Comparison of ENCODE assay signal across 13 cellular contexts in the genomic region with DNA sequence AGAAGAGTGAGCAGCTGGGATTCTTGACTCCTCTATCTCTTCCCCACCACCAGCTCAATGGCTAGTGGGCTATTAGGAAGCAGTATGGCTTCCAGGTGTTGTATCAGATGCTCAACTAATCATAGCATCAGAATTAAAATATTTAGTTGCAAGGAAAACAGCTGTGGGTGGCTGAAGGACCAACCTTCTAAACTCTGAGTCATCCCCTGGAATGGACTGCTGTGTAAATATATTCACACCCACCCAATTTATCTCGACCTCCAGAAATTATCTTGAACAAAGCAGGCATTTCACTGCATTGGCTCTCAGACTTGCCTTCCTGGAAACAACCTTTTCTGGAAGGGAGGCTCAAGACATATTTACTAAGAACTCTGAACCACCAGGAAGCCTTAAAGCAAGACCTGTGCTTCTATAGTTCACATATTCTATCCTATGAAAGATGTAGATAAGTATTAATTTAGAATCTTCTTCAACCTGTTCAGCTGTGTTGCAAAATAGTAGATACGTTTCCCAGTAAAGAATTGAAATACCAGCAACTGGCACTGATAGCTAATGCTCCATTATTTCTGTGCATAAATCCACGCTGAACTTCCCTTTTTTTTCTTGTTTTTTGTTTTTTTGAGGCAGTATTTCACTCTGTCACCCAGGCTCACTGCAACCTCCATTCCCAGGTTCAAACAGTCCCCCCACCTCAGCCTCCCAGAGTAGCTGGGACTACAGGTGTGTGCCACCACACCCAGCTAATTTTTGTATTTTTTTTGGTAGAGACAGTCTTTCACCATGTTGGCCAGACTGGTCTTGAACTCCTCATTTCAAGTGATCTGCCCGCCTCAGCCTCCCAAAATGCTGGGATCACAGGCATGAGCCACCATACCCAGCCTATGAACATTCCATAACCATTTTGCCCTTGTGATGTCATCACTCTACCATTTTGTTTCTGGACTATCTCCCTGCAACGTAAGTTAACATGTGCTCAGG. TPM values are rescaled to one million over a fixed set of nuclear protein-coding genes. Genes with fewer than 3 reads are reported as not detected.
DNase-seq lines count a peak whose midpoint lies in the region; ATAC-seq and TF ChIP-seq lines count a peak whose summit lies in the region.
"Had no signal": no experiment of that assay in that cellular context is flagged by ENCODE, and none has a peak within 500 bp of the region (broad histone marks: within the 10 kb centered on the region; RNA-seq: fewer than 3 reads in every experiment).

No MANE protein-coding gene starts in this region.

- intact Hi-C loops in psoas muscle (cut with DNase I), result no loop called here
- intact Hi-C loops in activated CD4-positive, alpha-beta T cell treated with anti-CD3 and anti-CD28 coated beads, Interleukin-2, amount 10 ng/mL, durations not matched to agents 24 days and 14 days (cut with micrococcal nuclease), result no loop called here

- H3K9me3 Mint-ChIP-seq in CD8-positive, alpha-beta memory T cell, result no peaks in the 10 kb centered on the region
- H3K9me3 Mint-ChIP-seq in activated CD4-positive, alpha-beta T cell treated with anti-CD3 and anti-CD28 coated beads, Interleukin-2, amount 10 ng/mL, durations not matched to agents 24 days and 14 days, result peaks cover 16% of the 10 kb centered on the region
- H3K9me3 Mint-ChIP-seq in nephron progenitor cell, result no peaks in the 10 kb centered on the region

- H3K4me3 ChIP-seq in CD8-positive, alpha-beta memory T cell (ENCODE audit: low read length), result no peak overlapping the region
- H3K4me3 ChIP-seq in astrocyte of the spinal cord (ENCODE audit: low read depth, low read length), result no peak overlapping the region
- H3K4me3 ChIP-seq in psoas muscle, result no peak overlapping the region
- H3K4me3 ChIP-seq: BLaER1 treated with 17β-estradiol and CSF1 and Interleukin-3, amounts not matched to agents 10 nM and 100 nM; SK-N-MC had no signal

- no peak for DNase-seq in CD8-positive, alpha-beta memory T cell
- DNase-seq in HT1080 (ENCODE audit: low read depth) (peak; percentile 19), astrocyte of the spinal cord (ENCODE audit: low read depth, low spot score) (peak; percentile 38), kidney tubule cell (ENCODE audit: low spot score) (peak; percentile 71), psoas muscle (no peak), nephron progenitor cell (no peak)
- no peak for DNase-seq in activated naive CD4-positive, alpha-beta T cell treated with anti-CD3 and anti-CD28 coated beads, Interleukin-2, amount 50 U/mL, for 16 hours
- DNase-seq in activated CD4-positive, alpha-beta T cell treated with anti-CD3 and anti-CD28 coated beads, Interleukin-2, amount 10 ng/mL, durations not matched to agents 24 days and 14 days, result no peak
- DNase-seq: NCI-H774; stimulated activated naive CD8-positive, alpha-beta T cell treated with anti-CD3 and anti-CD28 coated beads, Interleukin-15, Interleukin-2, amounts not matched to agents 100 U/mL and 50 U/mL, for 24 hours had no signal

- no peaks in the 10 kb centered on the region for H3K36me3 Mint-ChIP-seq in CD8-positive, alpha-beta memory T cell
- H3K36me3 Mint-ChIP-seq in activated CD4-positive, alpha-beta T cell treated with anti-CD3 and anti-CD28 coated beads, Interleukin-2, amount 10 ng/mL, durations not matched to agents 24 days and 14 days (ENCODE audit: low read depth), result no peaks in the 10 kb centered on the region
- H3K36me3 Mint-ChIP-seq in nephron progenitor cell (ENCODE audit: low read depth), result no peaks in the 10 kb centered on the region

- ATAC-seq in psoas muscle, result no peak
- ATAC-seq: stimulated activated naive CD8-positive, alpha-beta T cell treated with anti-CD3 and anti-CD28 coated beads, Interleukin-15, Interleukin-2, amounts not matched to agents 100 U/mL and 50 U/mL, for 24 hours had no signal

- H3K27ac ChIP-seq in CD8-positive, alpha-beta memory T cell (ENCODE audit: low read depth, low read length), result peak overlapping the region; percentile 19
- no peak overlapping the region for H3K27ac ChIP-seq in psoas muscle
- H3K27ac ChIP-seq: BLaER1 treated with 17β-estradiol and CSF1 and Interleukin-3, amounts not matched to agents 10 nM and 100 nM; SK-N-MC had no signal

- WGBS in psoas muscle, 3 donors, result 68 to 75% (median 70%) methylated on average over 5 of the region's 5 CpGs

- no peaks in the 10 kb centered on the region for H3K27me3 Mint-ChIP-seq in CD8-positive, alpha-beta memory T cell
- H3K27me3 Mint-ChIP-seq in activated CD4-positive, alpha-beta T cell treated with anti-CD3 and anti-CD28 coated beads, Interleukin-2, amount 10 ng/mL, durations not matched to agents 24 days and 14 days, result peaks cover 26% of the 10 kb centered on the region
- peaks cover 3% of the 10 kb centered on the region for H3K27me3 Mint-ChIP-seq in nephron progenitor cell (ENCODE audit: low read depth, poor library complexity)

- POLR2A ChIA-PET in CD8-positive, alpha-beta memory T cell (lab: Charles Lee), result no interaction called here

- TF ChIP-seq CTCF in astrocyte of the spinal cord (IDR thresholded peaks at IDR 0.05; ENCODE audit: low read depth, low read length) (no peak), psoas muscle (IDR thresholded peaks at IDR 0.05) (no peak), nephron progenitor cell (IDR thresholded peaks at IDR 0.05) (no peak)

- peaks cover 0 to 4% (median 2%) of the 10 kb centered on the region in 3 donors for H3K4me1 Mint-ChIP-seq in CD8-positive, alpha-beta memory T cell
- peaks cover 17% of the 10 kb centered on the region for H3K4me1 Mint-ChIP-seq in activated CD4-positive, alpha-beta T cell treated with anti-CD3 and anti-CD28 coated beads, Interleukin-2, amount 10 ng/mL, durations not matched to agents 24 days and 14 days
- no peaks in the 10 kb centered on the region for H3K4me1 Mint-ChIP-seq in nephron progenitor cell

- H3K9me3 ChIP-seq in CD8-positive, alpha-beta memory T cell (ENCODE audit: low read length), result no peaks in the 10 kb centered on the region
- no peaks in the 10 kb centered on the region for H3K9me3 ChIP-seq in psoas muscle

- H3K4me3 Mint-ChIP-seq in CD8-positive, alpha-beta memory T cell, result no peak overlapping the region
- H3K4me3 Mint-ChIP-seq in activated CD4-positive, alpha-beta T cell treated with anti-CD3 and anti-CD28 coated beads, Interleukin-2, amount 10 ng/mL, durations not matched to agents 24 days and 14 days, result no peak overlapping the region
- H3K4me3 Mint-ChIP-seq in nephron progenitor cell, result no peak overlapping the region
- H3K4me3 Mint-ChIP-seq: activated T-helper 1 cell treated with anti-CD3 and anti-CD28 coated beads, Interleukin-12 subunit alpha, Interleukin-12 subunit beta, Interleukin-2, Interleukin-4 antibody, amounts not matched to agents 30 ng/mL and 10 ng/mL and 1 ng/mL, durations not matched to agents 14 hours and 24 hours and 36 hours had no signal

- CTCF ChIA-PET in CD8-positive, alpha-beta memory T cell (lab: Charles Lee), result no interaction called here

- peak overlapping the region in 1 of 8 donors; percentile 34 for H3K27ac Mint-ChIP-seq in CD8-positive, alpha-beta memory T cell
- no peak overlapping the region for H3K27ac Mint-ChIP-seq in activated CD4-positive, alpha-beta T cell treated with anti-CD3 and anti-CD28 coated beads, Interleukin-2, amount 10 ng/mL, durations not matched to agents 24 days and 14 days
- no peak overlapping the region for H3K27ac Mint-ChIP-seq in nephron progenitor cell
- H3K27ac Mint-ChIP-seq: activated T-helper 1 cell treated with anti-CD3 and anti-CD28 coated beads, Interleukin-12 subunit alpha, Interleukin-12 subunit beta, Interleukin-2, Interleukin-4 antibody, amounts not matched to agents 30 ng/mL and 10 ng/mL and 1 ng/mL, durations not matched to agents 14 hours and 24 hours and 36 hours had no signal

- H3K27me3 ChIP-seq in CD8-positive, alpha-beta memory T cell (ENCODE audit: insufficient read depth, low read length, poor library complexity, severe bottlenecking), result no peaks in the 10 kb centered on the region
- no peaks in the 10 kb centered on the region for H3K27me3 ChIP-seq in psoas muscle (ENCODE audit: insufficient read depth in 3 of 3, low read length in 2 of 3)
- H3K27me3 ChIP-seq: BLaER1 treated with 17β-estradiol and CSF1 and Interleukin-3, amounts not matched to agents 10 nM and 100 nM had no signal

- no peaks in the 10 kb centered on the region for H3K36me3 ChIP-seq in CD8-positive, alpha-beta memory T cell (ENCODE audit: insufficient read depth, low read length)
- no peaks in the 10 kb centered on the region for H3K36me3 ChIP-seq in psoas muscle (ENCODE audit: insufficient read depth in 1 of 2, low read depth in 1 of 2)
- H3K36me3 ChIP-seq: BLaER1 treated with 17β-estradiol and CSF1 and Interleukin-3, amounts not matched to agents 10 nM and 100 nM had no signal

- in situ Hi-C loops in astrocyte of the spinal cord (cut with HindIII; ENCODE audit: low sequenced_read_pairs), result no loop called here

- H3K4me1 ChIP-seq in CD8-positive, alpha-beta memory T cell (ENCODE audit: insufficient read depth, low read length), result no peaks in the 10 kb centered on the region
- no peaks in the 10 kb centered on the region for H3K4me1 ChIP-seq in psoas muscle

RNA-seq across cellular contexts. Expression of a gene that starts 56.9 kb away (rescaled TPM):
- total RNA-seq in CD8-positive, alpha-beta memory T cell, result 10 to 100 TPM; 28.8 to 30.7 TPM
- 9.3 TPM for polyA plus RNA-seq in CD8-positive, alpha-beta memory T cell
- 20.4 and 23.3 TPM in 2 replicates for total RNA-seq in HT1080 (2014; rRNA removed; shearing (Covaris generic))
- 19.7 and 24.2 TPM in 2 replicates for polyA plus RNA-seq in HT1080 (2015; cell fraction: cytosol; rRNA removed)
- 20.9 and 21.3 TPM in 2 replicates for polyA plus RNA-seq in HT1080 (2015; cell fraction: nucleus; rRNA removed)
- 10 to 100 TPM in 2 of 4 donors, 1 to 10 TPM in 2; 8.3 to 11.7 (median 9.9) TPM for total RNA-seq in psoas muscle
- polyA plus RNA-seq in psoas muscle, result 1 to 10 TPM; 3.4 to 8.0 (median 3.8) TPM
- total RNA-seq in activated CD4-positive, alpha-beta T cell treated with anti-CD3 and anti-CD28 coated beads, Interleukin-2, amount 10 ng/mL, durations not matched to agents 24 days and 14 days, result 26.3 and 29.6 TPM in 2 replicates

Comparison
In these comparisons a context has a peak if more than half of its experiments do, and no peak if none do; other contexts are left out.
1. DNase-seq: peak in HT1080 (single experiment), astrocyte of the spinal cord (single experiment) and kidney tubule cell (single experiment); none in CD8-positive, alpha-beta memory T cell (0 of 5), psoas muscle (0 of 2), activated naive CD4-positive, alpha-beta T cell treated with anti-CD3 and anti-CD28 coated beads, Interleukin-2, amount 50 U/mL, for 16 hours (single experiment), activated CD4-positive, alpha-beta T cell treated with anti-CD3 and anti-CD28 coated beads, Interleukin-2, amount 10 ng/mL, durations not matched to agents 24 days and 14 days (single experiment) and nephron progenitor cell (single experiment).